ENCODE assay signal across 26 cellular contexts in genomic region chr3:29270752-29271151, GRCh38.
"Had no signal": no experiment of that assay in that cellular context is flagged by ENCODE, and none has a peak within 500 bp of the region (broad histone marks: within the 10 kb centered on the region; RNA-seq: fewer than 3 reads in every experiment).

No MANE protein-coding gene starts in this region.

- H3K27me3 Mint-ChIP-seq: T-cell had no signal

- ATAC-seq: Panc1, Right ventricle myocardium inferior, SK-N-SH treated with all-trans-retinoic acid at 6 μM for 48 hours, T-cell had no signal

- H3K4me3 Mint-ChIP-seq: T-cell had no signal

- H3K4me2 ChIP-seq: PC-9 had no signal

- H2AFZ ChIP-seq: PC-9 had no signal

- H3K9me3 Mint-ChIP-seq: T-cell had no signal

- H3K27me3 ChIP-seq: SJCRH30 had no signal

- H3K4me3 ChIP-seq: PC-9, SJCRH30, SK-N-MC had no signal

- H3K27ac Mint-ChIP-seq: T-cell had no signal

- DNase-seq: MM.1S, MV-4-11, NCI-H1105, NCI-H1417 treated with DMSO at 0.1 percent for 48 hours, NCI-H1436 treated with DMSO at 0.1 percent for 48 hours, NCI-H1694 treated with DMSO at 0.1 percent for 48 hours, NCI-H187 treated with DMSO at 0.1 percent for 48 hours, NCI-H2081, NCI-H2171 treated with DMSO at 0.1 percent for 48 hours, NCI-H2227 treated with DMSO at 0.1 percent for 48 hours, NCI-H345, NCI-H510A treated with DMSO at 0.1 percent for 48 hours, NCI-H524 treated with DMSO at 0.1 percent for 48 hours, NCI-H526 treated with DMSO at 0.1 percent for 48 hours, NCI-H774, PC-9, SHP77, SIG-M5, SJCRH30, T-cell had no signal

- H3K36me3 Mint-ChIP-seq: T-cell had no signal

- H3K27ac ChIP-seq: PC-9, RWPE1, SJCRH30, SK-N-MC had no signal

- H3K4me1 Mint-ChIP-seq: T-cell had no signal

- FAIRE-seq: RCC 7860 had no signal

- H3K36me3 ChIP-seq: SJCRH30 had no signal

- H3K9me3 ChIP-seq: SJCRH30 had no signal
